ENCODE assay signal across 9 cellular contexts in the genomic region with DNA sequence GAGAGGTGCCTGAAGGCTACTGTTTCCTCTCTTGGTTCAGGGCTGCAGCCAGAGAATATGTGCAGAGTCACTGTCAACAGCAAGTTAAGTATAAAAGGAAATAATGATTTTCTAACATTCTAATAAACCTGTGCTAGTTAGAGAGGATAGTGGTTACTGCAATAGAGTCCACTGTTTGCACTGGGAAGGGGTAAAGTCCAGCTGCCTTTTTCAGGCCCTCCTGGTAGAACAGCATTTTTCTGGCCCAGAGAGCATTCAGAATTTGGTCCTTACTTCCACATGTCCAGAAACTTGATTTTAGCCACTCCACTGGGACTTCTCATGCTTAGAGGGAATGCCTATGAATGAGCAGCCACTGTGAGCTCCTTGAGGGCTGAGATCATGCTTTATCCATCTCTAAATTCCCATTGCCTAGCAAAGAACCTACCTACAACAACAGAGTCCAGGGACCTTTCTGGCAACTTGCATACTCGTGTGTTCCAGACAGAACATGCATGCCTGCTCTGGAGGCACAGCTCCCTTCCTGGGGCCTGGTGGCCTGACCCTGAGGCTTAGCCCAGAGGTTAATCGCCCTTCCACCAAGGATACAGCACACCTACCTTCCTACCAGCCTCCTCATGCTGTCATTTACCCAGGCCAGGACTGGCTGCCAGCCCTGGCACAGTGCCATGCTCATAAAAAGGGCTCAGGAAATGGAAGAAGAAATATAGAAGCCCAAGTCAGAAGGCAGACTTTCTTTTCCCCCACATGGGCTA. TPM values are rescaled to one million over a fixed set of nuclear protein-coding genes. Genes with fewer than 3 reads are reported as not detected.
DNase-seq lines count a peak whose midpoint lies in the region; ATAC-seq, FAIRE-seq and TF ChIP-seq lines count a peak whose summit lies in the region.
"Had no signal": no experiment of that assay in that cellular context is flagged by ENCODE, and none has a peak within 500 bp of the region (broad histone marks: within the 10 kb centered on the region; RNA-seq: fewer than 3 reads in every experiment).

No MANE protein-coding gene starts in this region.

- H3K9me3 Mint-ChIP-seq in activated T-helper 2 cell treated with anti-CD3 and anti-CD28 coated beads, Interferon-gamma antibody, Interleukin-2, Interleukin-4, amounts not matched to agents 10 μg/mL and 5 μg/mL and 100 μg/mL, durations not matched to agents 14 hours and 24 hours and 36 hours, result peaks cover 14% of the 10 kb centered on the region
- H3K9me3 Mint-ChIP-seq in activated CD4-positive, alpha-beta memory T cell treated with anti-CD3 and anti-CD28 coated beads, Interleukin-2, amount 10 ng/mL, durations not matched to agents 7 days and 5 days, result peaks cover 27% of the 10 kb centered on the region
- H3K9me3 Mint-ChIP-seq: natural killer cell treated with Interleukin-12 subunit alpha and Interleukin-12 subunit beta and Interleukin-15 and Interleukin-18, amount 100 ng/mL, for 72 hours had no signal

- no peaks in the 10 kb centered on the region for H3K36me3 ChIP-seq in pancreas

- intact Hi-C loops in pancreas (cut with DNase I), result no loop called here
- intact Hi-C loops in activated T-helper 2 cell treated with anti-CD3 and anti-CD28 coated beads, Interferon-gamma antibody, Interleukin-2, Interleukin-4, amounts not matched to agents 10 μg/mL and 5 μg/mL and 100 μg/mL, durations not matched to agents 14 hours and 24 hours and 36 hours (cut with micrococcal nuclease), result no loop called here

- WGBS in pancreas, 2 donors, result 8 to 15% methylated on average over 2 of the region's 2 CpGs

- TF ChIP-seq CTCF in pancreas (IDR thresholded peaks at IDR 0.05) (no peak), GM20000 (IDR thresholded peaks at IDR 0.05; ENCODE audit: extremely low read depth, missing control alignments) (no peak)

- CTCF ChIA-PET in activated CD4-positive, alpha-beta memory T cell treated with anti-CD3 and anti-CD28 coated beads, Interleukin-2, amount 10 ng/mL, durations not matched to agents 7 days and 5 days (lab: Charles Lee), result no interaction called here

- peaks cover 1% of the 10 kb centered on the region for H3K27me3 Mint-ChIP-seq in activated T-helper 2 cell treated with anti-CD3 and anti-CD28 coated beads, Interferon-gamma antibody, Interleukin-2, Interleukin-4, amounts not matched to agents 10 μg/mL and 5 μg/mL and 100 μg/mL, durations not matched to agents 14 hours and 24 hours and 36 hours (ENCODE audit: low read depth)
- peaks cover 6% of the 10 kb centered on the region for H3K27me3 Mint-ChIP-seq in activated CD4-positive, alpha-beta memory T cell treated with anti-CD3 and anti-CD28 coated beads, Interleukin-2, amount 10 ng/mL, durations not matched to agents 7 days and 5 days
- H3K27me3 Mint-ChIP-seq: natural killer cell treated with Interleukin-12 subunit alpha and Interleukin-12 subunit beta and Interleukin-15 and Interleukin-18, amount 100 ng/mL, for 72 hours had no signal

- ATAC-seq in pancreas (peak; percentile 79 to 89 (median 86)), GM19351 (IDR thresholded peaks at IDR 0.05; ENCODE audit: unreplicated experiment) (no peak)
- ATAC-seq: natural killer cell treated with Interleukin-12 subunit alpha and Interleukin-12 subunit beta and Interleukin-15 and Interleukin-18, amount 100 ng/mL, for 72 hours had no signal

- H3K9me3 ChIP-seq in pancreas, result no peaks in the 10 kb centered on the region

- H3K27ac Mint-ChIP-seq in activated T-helper 2 cell treated with anti-CD3 and anti-CD28 coated beads, Interferon-gamma antibody, Interleukin-2, Interleukin-4, amounts not matched to agents 10 μg/mL and 5 μg/mL and 100 μg/mL, durations not matched to agents 14 hours and 24 hours and 36 hours, result no peak overlapping the region
- no peak overlapping the region for H3K27ac Mint-ChIP-seq in activated CD4-positive, alpha-beta memory T cell treated with anti-CD3 and anti-CD28 coated beads, Interleukin-2, amount 10 ng/mL, durations not matched to agents 7 days and 5 days
- H3K27ac Mint-ChIP-seq: natural killer cell treated with Interleukin-12 subunit alpha and Interleukin-12 subunit beta and Interleukin-15 and Interleukin-18, amount 100 ng/mL, for 72 hours had no signal

- POLR2A ChIA-PET in activated CD4-positive, alpha-beta memory T cell treated with anti-CD3 and anti-CD28 coated beads, Interleukin-2, amount 10 ng/mL, durations not matched to agents 7 days and 5 days (lab: Charles Lee), result no interaction called here

- DNase-seq in DMS79 (lab: John Stamatoyannopoulos, UW) (peak; percentile 71), NCI-H2107 (lab: John Stamatoyannopoulos, UW) (peak; percentile 37), dermis blood vessel endothelial cell (peak; percentile 63), pancreas (peak; percentile 65 to 87 (median 82)), GM20000 (ENCODE audit: low spot score) (no peak)
- DNase-seq in activated T-helper 2 cell treated with anti-CD3 and anti-CD28 coated beads, Interferon-gamma antibody, Interleukin-2, Interleukin-4, amounts not matched to agents 10 μg/mL and 5 μg/mL and 100 μg/mL, durations not matched to agents 14 hours and 24 hours and 36 hours (ENCODE audit: low spot score), result no peak
- no peak for DNase-seq in activated CD4-positive, alpha-beta memory T cell treated with anti-CD3 and anti-CD28 coated beads, Interleukin-2, amount 10 ng/mL, durations not matched to agents 7 days and 5 days

- H3K4me1 ChIP-seq in pancreas, result peaks cover 10 to 17% (median 12%) of the 10 kb centered on the region in 3 donors

- H3K4me3 Mint-ChIP-seq in activated T-helper 2 cell treated with anti-CD3 and anti-CD28 coated beads, Interferon-gamma antibody, Interleukin-2, Interleukin-4, amounts not matched to agents 10 μg/mL and 5 μg/mL and 100 μg/mL, durations not matched to agents 14 hours and 24 hours and 36 hours (ENCODE audit: low read depth), result no peak overlapping the region
- H3K4me3 Mint-ChIP-seq in activated CD4-positive, alpha-beta memory T cell treated with anti-CD3 and anti-CD28 coated beads, Interleukin-2, amount 10 ng/mL, durations not matched to agents 7 days and 5 days, result no peak overlapping the region
- H3K4me3 Mint-ChIP-seq: natural killer cell treated with Interleukin-12 subunit alpha and Interleukin-12 subunit beta and Interleukin-15 and Interleukin-18, amount 100 ng/mL, for 72 hours had no signal

- no peaks in the 10 kb centered on the region for H3K27me3 ChIP-seq in pancreas

- no peak overlapping the region for H3K4me3 ChIP-seq in pancreas

- FAIRE-seq in pancreas (lab: Jason Lieb, UNC), result no peak

- peak overlapping the region; percentile 47 to 73 (median 67) for H3K27ac ChIP-seq in pancreas

- H3K36me3 Mint-ChIP-seq in activated T-helper 2 cell treated with anti-CD3 and anti-CD28 coated beads, Interferon-gamma antibody, Interleukin-2, Interleukin-4, amounts not matched to agents 10 μg/mL and 5 μg/mL and 100 μg/mL, durations not matched to agents 14 hours and 24 hours and 36 hours (ENCODE audit: low read depth), result no peaks in the 10 kb centered on the region
- H3K36me3 Mint-ChIP-seq in activated CD4-positive, alpha-beta memory T cell treated with anti-CD3 and anti-CD28 coated beads, Interleukin-2, amount 10 ng/mL, durations not matched to agents 7 days and 5 days (ENCODE audit: low read depth), result peaks cover 4% of the 10 kb centered on the region

- H3K4me1 Mint-ChIP-seq in activated T-helper 2 cell treated with anti-CD3 and anti-CD28 coated beads, Interferon-gamma antibody, Interleukin-2, Interleukin-4, amounts not matched to agents 10 μg/mL and 5 μg/mL and 100 μg/mL, durations not matched to agents 14 hours and 24 hours and 36 hours (ENCODE audit: low read depth), result peaks cover 8% of the 10 kb centered on the region
- peaks cover 5% of the 10 kb centered on the region for H3K4me1 Mint-ChIP-seq in activated CD4-positive, alpha-beta memory T cell treated with anti-CD3 and anti-CD28 coated beads, Interleukin-2, amount 10 ng/mL, durations not matched to agents 7 days and 5 days

RNA-seq across cellular contexts. Expression of a gene that starts 50.3 kb away (rescaled TPM):
- total RNA-seq in dermis blood vessel endothelial cell, result 145 and 196 TPM in 2 replicates
- 10 to 100 TPM; 17.9 to 66.6 (median 28.9) TPM for total RNA-seq in pancreas
- 10 to 100 TPM in 1 of 2 donors, 1 to 10 TPM in 1; 9.3 to 17.6 TPM for polyA plus RNA-seq in pancreas
- total RNA-seq in activated T-helper 2 cell treated with anti-CD3 and anti-CD28 coated beads, Interferon-gamma antibody, Interleukin-2, Interleukin-4, amounts not matched to agents 10 μg/mL and 5 μg/mL and 100 μg/mL, durations not matched to agents 14 hours and 24 hours and 36 hours, result 136 and 150 TPM in 2 replicates
- 10 to 100 TPM; 76.8 to 77.8 TPM for total RNA-seq in activated CD4-positive, alpha-beta memory T cell treated with anti-CD3 and anti-CD28 coated beads, Interleukin-2, amount 10 ng/mL, durations not matched to agents 7 days and 5 days

Comparison
In these comparisons a context has a peak if more than half of its experiments do, and no peak if none do; other contexts are left out.
1. DNase-seq: peak in DMS79 (single experiment), NCI-H2107 (single experiment), dermis blood vessel endothelial cell (single experiment) and pancreas (6 of 6); none in GM20000 (single experiment), activated T-helper 2 cell treated with anti-CD3 and anti-CD28 coated beads, Interferon-gamma antibody, Interleukin-2, Interleukin-4, amounts not matched to agents 10 μg/mL and 5 μg/mL and 100 μg/mL, durations not matched to agents 14 hours and 24 hours and 36 hours (single experiment) and activated CD4-positive, alpha-beta memory T cell treated with anti-CD3 and anti-CD28 coated beads, Interleukin-2, amount 10 ng/mL, durations not matched to agents 7 days and 5 days (single experiment).